Comparison of ENCODE assay signal across 20 cellular contexts in genomic region chr1:64073705-64074104, GRCh38.
DNase-seq lines count a peak whose midpoint lies in the region; ATAC-seq and TF ChIP-seq lines count a peak whose summit lies in the region.
"Had no signal": no experiment of that assay in that cellular context is flagged by ENCODE, and none has a peak within 500 bp of the region (broad histone marks: within the 10 kb centered on the region; RNA-seq: fewer than 3 reads in every experiment).

No MANE protein-coding gene starts in this region.

- intact Hi-C loops in left ventricle myocardium inferior (cut with micrococcal nuclease) = no loop called here
- intact Hi-C loops in sciatic nerve (cut with DNase I) = no loop called here
- intact Hi-C loops in CD4-positive, alpha-beta memory T cell (cut with micrococcal nuclease) = no loop called here

- H3K4me3 Mint-ChIP-seq in CD4-positive, alpha-beta memory T cell = no peak overlapping the region
- H3K4me3 Mint-ChIP-seq: activated T-cell treated with anti-CD3 and anti-CD28 coated beads, Interleukin-2, amount 50 U/mL, for 4 hours had no signal

- no peak for TF ChIP-seq CTCF in left ventricle myocardium inferior (IDR thresholded peaks at IDR 0.05; ENCODE audit: borderline replicate concordance)

- POLR2A ChIA-PET in CD4-positive, alpha-beta memory T cell (lab: Charles Lee; ENCODE audit: partially characterized antibody) = no interaction called here

- peaks cover 0 to 8% of the 10 kb centered on the region in 2 donors for H3K27me3 Mint-ChIP-seq in CD4-positive, alpha-beta memory T cell

- no peaks in the 10 kb centered on the region for H3K36me3 ChIP-seq in left ventricle myocardium inferior
- no peaks in the 10 kb centered on the region for H3K36me3 ChIP-seq in CD4-positive, alpha-beta memory T cell (ENCODE audit: insufficient read depth, low read length)
- H3K36me3 ChIP-seq: Peyer's patch, upper lobe of right lung had no signal

- ATAC-seq in sciatic nerve = peak; percentile 68
- ATAC-seq: activated T-cell treated with anti-CD3 and anti-CD28 coated beads, Interleukin-2, amount 50 U/mL, for 4 hours; GM12878; HCT116; mucosa of descending colon; upper lobe of right lung had no signal

- H3K4me1 Mint-ChIP-seq in CD4-positive, alpha-beta memory T cell = no peaks in the 10 kb centered on the region

- H3K27ac Mint-ChIP-seq in CD4-positive, alpha-beta memory T cell = no peak overlapping the region

- H3K4me3 ChIP-seq in left ventricle myocardium inferior = no peak overlapping the region
- H3K4me3 ChIP-seq in CD4-positive, alpha-beta memory T cell (ENCODE audit: low read length in 2 of 2) = no peak overlapping the region
- H3K4me3 ChIP-seq: GM12878, mucosa of descending colon, Peyer's patch, upper lobe of right lung had no signal

- peak overlapping the region; percentile 68 for H3K27ac ChIP-seq in left ventricle myocardium inferior (replicated peaks)
- H3K27ac ChIP-seq in CD4-positive, alpha-beta memory T cell (ENCODE audit: low read depth, low read length) = no peak overlapping the region
- H3K27ac ChIP-seq: Peyer's patch, upper lobe of right lung had no signal

- CTCF ChIA-PET in CD4-positive, alpha-beta memory T cell (lab: Charles Lee; ENCODE audit: partially characterized antibody) = no interaction called here

- peaks cover 62% of the 10 kb centered on the region for H3K4me1 ChIP-seq in left ventricle myocardium inferior
- H3K4me1 ChIP-seq in CD4-positive, alpha-beta memory T cell (ENCODE audit: insufficient read depth, low read length) = no peaks in the 10 kb centered on the region
- H3K4me1 ChIP-seq: Peyer's patch, upper lobe of right lung had no signal

- no peaks in the 10 kb centered on the region for H3K27me3 ChIP-seq in left ventricle myocardium inferior (ENCODE audit: low read depth)
- H3K27me3 ChIP-seq in CD4-positive, alpha-beta memory T cell (ENCODE audit: insufficient read depth, low read length) = no peaks in the 10 kb centered on the region
- H3K27me3 ChIP-seq: Peyer's patch, upper lobe of right lung had no signal

- peak; percentile 62 for DNase-seq in NCI-H82 (lab: John Stamatoyannopoulos, UW)
- DNase-seq in NCI-H82 treated with DMSO at 0.1 percent for 48 hours (lab: John Stamatoyannopoulos, UW; ENCODE audit: unreplicated experiment) = no peak
- DNase-seq in amniotic epithelial cell (ENCODE audit: low read depth) = peak; percentile 47
- no peak for DNase-seq in left ventricle myocardium inferior
- DNase-seq in sciatic nerve (ENCODE audit: low spot score) = no peak
- DNase-seq in CD4-positive, alpha-beta memory T cell = no peak
- no peak for DNase-seq in NCI-H510A (lab: John Stamatoyannopoulos, UW)
- DNase-seq in activated gamma-delta T cell (lab: John Stamatoyannopoulos, UW) = no peak
- DNase-seq: 8988T; activated T-cell treated with anti-CD3 and anti-CD28 coated beads, Interleukin-2, amount 50 U/mL, for 4 hours; central memory CD4-positive, alpha-beta T cell; mucosa of descending colon; NCI-H1694; NCI-H526; Peyer's patch; stimulated activated CD4-positive, alpha-beta T cell treated with anti-CD3 and anti-CD28 coated beads, Interleukin-12 subunit alpha, Interleukin-12 subunit beta, amount 100 ng/mL, for 4 hours; stimulated activated naive CD4-positive, alpha-beta T cell treated with Interleukin-2 at 50 U/mL for 16 hours; upper lobe of right lung had no signal

- no peaks in the 10 kb centered on the region for H3K9me3 Mint-ChIP-seq in CD4-positive, alpha-beta memory T cell
- H3K9me3 Mint-ChIP-seq: activated T-cell treated with anti-CD3 and anti-CD28 coated beads, Interleukin-2, amount 50 U/mL, for 4 hours had no signal

- H3K9me3 ChIP-seq in left ventricle myocardium inferior (replicated peaks) = no peaks in the 10 kb centered on the region
- H3K9me3 ChIP-seq in CD4-positive, alpha-beta memory T cell (ENCODE audit: control insufficient read depth in 1 of 2, low read length in 2 of 2) = no peaks in the 10 kb centered on the region
- H3K9me3 ChIP-seq: mucosa of descending colon, Peyer's patch, upper lobe of right lung had no signal

- H3K36me3 Mint-ChIP-seq in CD4-positive, alpha-beta memory T cell = no peaks in the 10 kb centered on the region

Comparison
In these comparisons a context has a peak if more than half of its experiments do, and no peak if none do; other contexts are left out.
1. DNase-seq: peak in NCI-H82 (single experiment) and amniotic epithelial cell (single experiment); none in NCI-H82 treated with DMSO at 0.1 percent for 48 hours (single experiment), left ventricle myocardium inferior (single experiment), sciatic nerve (single experiment), CD4-positive, alpha-beta memory T cell (0 of 5), NCI-H510A (single experiment) and activated gamma-delta T cell (single experiment).